Comparison of ENCODE assay signal across 1 cellular context in genomic region chr7:151251328-151251925, GRCh38.
TF ChIP-seq lines count a peak whose summit lies in the region.

No MANE protein-coding gene starts in this region.

TF ChIP-seq in K562, 482 proteins besides CTCF, POLR2A, EP300 and RAD21:
- TF ChIP-seq, protein P1, sequence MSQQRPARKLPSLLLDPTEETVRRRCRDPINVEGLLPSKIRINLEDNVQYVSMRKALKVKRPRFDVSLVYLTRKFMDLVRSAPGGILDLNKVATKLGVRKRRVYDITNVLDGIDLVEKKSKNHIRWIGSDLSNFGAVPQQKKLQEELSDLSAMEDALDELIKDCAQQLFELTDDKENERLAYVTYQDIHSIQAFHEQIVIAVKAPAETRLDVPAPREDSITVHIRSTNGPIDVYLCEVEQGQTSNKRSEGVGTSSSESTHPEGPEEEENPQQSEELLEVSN (IDR thresholded peaks at IDR 0.05; ENCODE audit: borderline replicate concordance in 1 of 2, extremely low read depth in 1 of 2, insufficient read depth in 1 of 2, insufficient read length in 1 of 2, low read depth in 1 of 2, low read length in 1 of 2, poor library complexity in 1 of 2, severe bottlenecking in 1 of 2) = peak in 1 of 2 experiments; percentile 69
- peak; percentile 55 for TF ChIP-seq RB1 (IDR thresholded peaks at IDR 0.05; ENCODE audit: low read depth)
- TF ChIP-seq XRCC5 (IDR thresholded peaks at IDR 0.05; ENCODE audit: low read depth, low read length) = no peak
- TF ChIP-seq CREM (IDR thresholded peaks at IDR 0.05; ENCODE audit: low read depth) = 0 out of 2 replicates have a peak, but pooled peaks have one; percentile 30
- peak; percentile 85; the same call in 1 of the 2 replicates for TF ChIP-seq CTBP1 (IDR thresholded peaks at IDR 0.05; ENCODE audit: borderline replicate concordance)
- peak in 1 of 2 experiments; percentile 41; a peak in 1 of 4 replicates for TF ChIP-seq MAZ (CRISPR knock-in tag; conservative IDR thresholded peaks at IDR 0.05 in 1 of 2, IDR thresholded peaks at IDR 0.05 in 1 of 2)
- peak; percentile 25 for TF ChIP-seq KDM5B (IDR thresholded peaks at IDR 0.05; ENCODE audit: insufficient replicate concordance, low read depth, low read length)
- TF ChIP-seq CCNT2 (IDR thresholded peaks at IDR 0.05; ENCODE audit: borderline replicate concordance, extremely low read depth, insufficient read length, low read depth, low read length) = peak; percentile 53
- TF ChIP-seq ATF1 (CRISPR knock-in tag; IDR thresholded peaks at IDR 0.05) = no peak
- peak; percentile 13; the same call in 1 of the 2 replicates for TF ChIP-seq ATF1 (tag; IDR thresholded peaks at IDR 0.05)
- no peak for TF ChIP-seq ZNF165 (CRISPR knock-in tag; IDR thresholded peaks at IDR 0.05; ENCODE audit: borderline replicate concordance)
- TF ChIP-seq HMGN3 (IDR thresholded peaks at IDR 0.05; ENCODE audit: borderline replicate concordance, extremely low read depth, insufficient read length, low read depth, low read length) = peak; percentile 10
- no peak for TF ChIP-seq SAFB2 (IDR thresholded peaks at IDR 0.05; ENCODE audit: borderline replicate concordance, low read depth, low read length, severe bottlenecking)
- TF ChIP-seq TAF15 (IDR thresholded peaks at IDR 0.05; ENCODE audit: low read depth, low read length) = no peak
- TF ChIP-seq, protein P2, sequence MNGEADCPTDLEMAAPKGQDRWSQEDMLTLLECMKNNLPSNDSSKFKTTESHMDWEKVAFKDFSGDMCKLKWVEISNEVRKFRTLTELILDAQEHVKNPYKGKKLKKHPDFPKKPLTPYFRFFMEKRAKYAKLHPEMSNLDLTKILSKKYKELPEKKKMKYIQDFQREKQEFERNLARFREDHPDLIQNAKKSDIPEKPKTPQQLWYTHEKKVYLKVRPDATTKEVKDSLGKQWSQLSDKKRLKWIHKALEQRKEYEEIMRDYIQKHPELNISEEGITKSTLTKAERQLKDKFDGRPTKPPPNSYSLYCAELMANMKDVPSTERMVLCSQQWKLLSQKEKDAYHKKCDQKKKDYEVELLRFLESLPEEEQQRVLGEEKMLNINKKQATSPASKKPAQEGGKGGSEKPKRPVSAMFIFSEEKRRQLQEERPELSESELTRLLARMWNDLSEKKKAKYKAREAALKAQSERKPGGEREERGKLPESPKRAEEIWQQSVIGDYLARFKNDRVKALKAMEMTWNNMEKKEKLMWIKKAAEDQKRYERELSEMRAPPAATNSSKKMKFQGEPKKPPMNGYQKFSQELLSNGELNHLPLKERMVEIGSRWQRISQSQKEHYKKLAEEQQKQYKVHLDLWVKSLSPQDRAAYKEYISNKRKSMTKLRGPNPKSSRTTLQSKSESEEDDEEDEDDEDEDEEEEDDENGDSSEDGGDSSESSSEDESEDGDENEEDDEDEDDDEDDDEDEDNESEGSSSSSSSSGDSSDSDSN (IDR thresholded peaks at IDR 0.05; ENCODE audit: borderline replicate concordance in 1 of 2, low read depth in 2 of 2, low read length in 2 of 2) = 0 out of 4 replicates have a peak, but pooled peaks of 1 of the 2 experiments have one; percentile 30
- TF ChIP-seq NEUROD1 (IDR thresholded peaks at IDR 0.05; ENCODE audit: borderline replicate concordance, low read depth, low read length, partially characterized antibody) = peak; percentile 75
- no peak for TF ChIP-seq ZNF175 (CRISPR knock-in tag; IDR thresholded peaks at IDR 0.05; ENCODE audit: low read depth)
- peak; percentile 77; the same call in 1 of the 2 replicates for TF ChIP-seq VEZF1 (CRISPR knock-in tag; IDR thresholded peaks at IDR 0.05)
- peak; percentile 73 for TF ChIP-seq RBM22 (IDR thresholded peaks at IDR 0.05; ENCODE audit: low read depth, low read length, poor library complexity, severe bottlenecking)
- peak; percentile 94; the same call in 1 of the 2 replicates for TF ChIP-seq KDM2B (CRISPR knock-in tag; IDR thresholded peaks at IDR 0.05)
- peak; percentile 81 for TF ChIP-seq CXXC5 (CRISPR knock-in tag; IDR thresholded peaks at IDR 0.05)
- TF ChIP-seq SMAD4 (CRISPR knock-in tag; conservative IDR thresholded peaks at IDR 0.05) = peak; percentile 90
- TF ChIP-seq YY1 (IDR thresholded peaks at IDR 0.05; ENCODE audit: borderline replicate concordance in 1 of 3, control insufficient read depth in 1 of 3, extremely low read depth in 1 of 3, insufficient read depth in 3 of 3, insufficient read length in 1 of 3, insufficient replicate concordance in 2 of 3, low read depth in 1 of 3, low read length in 2 of 3) = peak in 1 of 3 experiments; percentile 10
- 0 out of 2 replicates have a peak, but pooled peaks have one; percentile 5 for TF ChIP-seq SMC3 (conservative IDR thresholded peaks at IDR 0.05; ENCODE audit: insufficient read depth, low read depth, low read length)
- TF ChIP-seq SIN3A (IDR thresholded peaks at IDR 0.05; ENCODE audit: borderline replicate concordance in 2 of 2, control insufficient read depth in 1 of 2, low read depth in 2 of 2, low read length in 2 of 2) = 0 out of 4 replicates have a peak, but pooled peaks of 1 of the 2 experiments have one; percentile 34
- TF ChIP-seq PHF8 (IDR thresholded peaks at IDR 0.05; ENCODE audit: borderline replicate concordance, low read length) = peak; percentile 34; the same call in 1 of the 2 replicates
- TF ChIP-seq PCBP1 (IDR thresholded peaks at IDR 0.05; ENCODE audit: low read depth, low read length, poor library complexity, severe bottlenecking) = no peak
- peak; percentile 44 for TF ChIP-seq FIP1L1 (IDR thresholded peaks at IDR 0.05; ENCODE audit: low read depth, low read length, poor library complexity, severe bottlenecking)
- TF ChIP-seq RBBP5 (IDR thresholded peaks at IDR 0.05; ENCODE audit: borderline replicate concordance, insufficient read depth, low read length, poor library complexity, severe bottlenecking) = peak; percentile 29
- TF ChIP-seq ZBTB7A (IDR thresholded peaks at IDR 0.05; ENCODE audit: borderline replicate concordance, control insufficient read depth, low read depth, low read length) = peak; percentile 57; the same call in 1 of the 2 replicates
- 0 out of 2 replicates have a peak, but pooled peaks have one; percentile 20 for TF ChIP-seq ZFX (CRISPR knock-in tag; IDR thresholded peaks at IDR 0.05)
